33 cellular contexts compared by ENCODE assay signal in genomic region chr9:13811876-13812275, GRCh38.
"Had no signal": no experiment of that assay in that cellular context is flagged by ENCODE, and none has a peak within 500 bp of the region (broad histone marks: within the 10 kb centered on the region; RNA-seq: fewer than 3 reads in every experiment).

No MANE protein-coding gene starts in this region.

- H3K27me3 ChIP-seq: adrenal gland, ascending aorta, body of pancreas, brain microvascular endothelial cell, cardiac muscle cell had no signal

- FAIRE-seq: astrocyte had no signal

- H3K36me3 ChIP-seq: adrenal gland, ascending aorta, brain microvascular endothelial cell, cardiac muscle cell had no signal

- H3K4me3 ChIP-seq: adrenal gland, ascending aorta, body of pancreas, cardiac muscle cell had no signal

- H3K27ac ChIP-seq: adrenal gland, ascending aorta, body of pancreas, brain microvascular endothelial cell, cardiac muscle cell had no signal

- DNase-seq: activated effector memory CD4-positive, alpha-beta T cell treated with anti-CD3 and anti-CD28 coated beads, Interleukin-2, amount 50 U/mL, for 16 hours; activated effector memory CD4-positive, alpha-beta T cell treated with Interleukin-2 at 50 U/mL for 16 hours; activated gamma-delta T cell; activated gamma-delta T cell treated with Interleukin-2 at 50 U/mL for 16 hours; activated naive CD4-positive, alpha-beta T cell; activated naive CD4-positive, alpha-beta T cell treated with anti-CD3 and anti-CD28 coated beads for 36 hours; activated naive CD4-positive, alpha-beta T cell treated with anti-CD3 and anti-CD28 coated beads, Interleukin-2, amount 10 ng/mL, durations not matched to agents 7 days and 5 days; activated naive CD4-positive, alpha-beta T cell treated with anti-CD3 and anti-CD28 coated beads, Interleukin-2, amount 50 U/mL, for 16 hours; activated naive CD4-positive, alpha-beta T cell treated with Interleukin-2 at 50 U/mL for 16 hours; activated naive CD8-positive, alpha-beta T cell treated with anti-CD3 and anti-CD28 coated beads for 36 hours; activated naive CD8-positive, alpha-beta T cell treated with anti-CD3 and anti-CD28 coated beads, Interleukin-2, amount 10 ng/mL, durations not matched to agents 7 days and 5 days; activated naive CD8-positive, alpha-beta T cell treated with anti-CD3 and anti-CD28 coated beads, Interleukin-2, amount 50 U/mL, for 24 hours; activated T-cell treated with anti-CD3 and anti-CD28 coated beads for 4 hours; activated T-cell treated with anti-CD3 and anti-CD28 coated beads, Interleukin-2, amount 50 U/mL, for 1 hour; activated T-cell treated with anti-CD3 and anti-CD28 coated beads, Interleukin-2, amount 50 U/mL, for 24 hours; activated T-cell treated with anti-CD3 and anti-CD28 coated beads, Interleukin-2, amount 50 U/mL, for 4 hours; activated T-cell treated with anti-CD3 and anti-CD28 coated beads, Interleukin-2, amount 50 U/mL, for 48 hours; activated T-cell treated with anti-CD3 and anti-CD28 coated beads, Interleukin-2, amount 50 U/mL, for 72 hours; adrenal gland; amniotic stem cell; amygdala; anterior cingulate cortex; aorta; body of pancreas; brain microvascular endothelial cell; caudate nucleus; central memory CD4-positive, alpha-beta T cell; cerebellar nuclear complex had no signal

- ATAC-seq: activated naive CD4-positive, alpha-beta T cell treated with anti-CD3 and anti-CD28 coated beads, Interleukin-2, amount 50 U/mL, for 72 hours; activated naive CD8-positive, alpha-beta T cell treated with anti-CD3 and anti-CD28 coated beads, Interleukin-2, amount 50 U/mL, for 24 hours; activated T-cell treated with anti-CD3 and anti-CD28 coated beads, Interleukin-2, amount 50 U/mL, for 4 hours; activated T-cell treated with anti-CD3 and anti-CD28 coated beads, Interleukin-2, amount 50 U/mL, for 72 hours; activated T-helper 17 cell treated with anti-CD3 and anti-CD28 coated beads, Interleukin-2, amount 50 U/mL, for 72 hours; body of pancreas had no signal

- H3K9me3 ChIP-seq: adrenal gland, ascending aorta, body of pancreas had no signal

- H3K4me1 ChIP-seq: adrenal gland, ascending aorta, body of pancreas had no signal
